Comparison of ENCODE assay signal across 22 cellular contexts in the genomic region with DNA sequence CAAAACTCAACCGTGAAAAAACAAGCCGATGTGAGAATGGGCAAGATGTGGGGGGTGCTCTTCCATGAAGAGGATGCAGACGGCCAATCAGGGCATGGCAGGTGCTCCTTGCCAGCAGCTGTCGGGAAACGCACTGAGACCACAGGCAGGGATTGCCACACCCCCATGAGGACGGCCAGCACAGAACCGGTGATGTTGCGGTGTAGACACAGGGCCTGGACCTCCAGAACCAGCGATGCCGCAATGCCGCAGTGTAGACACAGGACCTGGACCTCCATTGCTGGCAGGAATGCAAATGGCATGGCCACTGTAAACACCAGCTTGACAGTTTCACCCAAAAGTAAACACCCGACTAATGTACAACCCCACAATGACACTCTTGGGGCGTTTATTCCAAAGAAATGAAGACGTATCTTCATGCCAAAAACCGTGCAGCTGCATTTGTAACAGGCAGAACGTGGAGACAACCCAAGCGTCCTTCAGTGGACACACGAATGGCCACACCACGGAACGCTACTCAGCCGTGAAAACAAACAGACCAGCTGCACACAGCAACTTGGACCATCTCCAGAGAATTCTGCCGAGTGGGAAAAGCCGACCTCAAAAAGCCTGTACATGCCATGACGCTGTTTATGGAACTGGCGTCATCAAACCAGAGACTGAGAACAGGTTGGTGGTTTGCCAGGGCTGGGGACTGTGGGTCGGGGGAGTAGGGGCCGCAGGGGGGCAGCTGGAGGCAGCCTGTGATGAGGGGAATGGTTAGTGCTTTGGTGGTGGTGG.
DNase-seq lines count a peak whose midpoint lies in the region; ATAC-seq, FAIRE-seq and TF ChIP-seq lines count a peak whose summit lies in the region.
"Had no signal": no experiment of that assay in that cellular context is flagged by ENCODE, and none has a peak within 500 bp of the region (broad histone marks: within the 10 kb centered on the region; RNA-seq: fewer than 3 reads in every experiment).

No MANE protein-coding gene starts in this region.

- no peaks in the 10 kb centered on the region for H3K9me3 ChIP-seq in HepG2 (ENCODE audit: low read length)
- no peaks in the 10 kb centered on the region for H3K9me3 ChIP-seq in right lobe of liver
- H3K9me3 ChIP-seq in astrocyte (ENCODE audit: insufficient read depth, low read depth, low read length), result no peaks in the 10 kb centered on the region
- no peaks in the 10 kb centered on the region for H3K9me3 ChIP-seq in suprapubic skin
- H3K9me3 ChIP-seq in gastroesophageal sphincter, result no peaks in the 10 kb centered on the region
- H3K9me3 ChIP-seq: gastrocnemius medialis, Peyer's patch, stomach, uterus had no signal

- WGBS in HepG2 (ENCODE audit: low lambda C conversion rate), result 12% methylated on average over 24 of the region's 27 CpGs
- 52% methylated on average over 12 of the region's 27 CpGs for WGBS in right lobe of liver (ENCODE audit: insufficient coverage, low coverage, low lambda C conversion rate, missing lambda C conversion rate)
- 63% methylated on average over 27 of the region's 27 CpGs for WGBS in suprapubic skin
- 22 to 43% methylated on average over 9 to 14 of the region's 27 CpGs for WGBS in gastroesophageal sphincter (ENCODE audit: low coverage in 1 of 2), 2 donors

- intact Hi-C loops in HepG2 (cut with micrococcal nuclease; ENCODE audit: unreplicated experiment), result no loop called here
- intact Hi-C loops in right lobe of liver (cut with DNase I), result no loop called here

- no peak for TF ChIP-seq EP300 in HepG2 (IDR thresholded peaks at IDR 0.05; ENCODE audit: low read depth in 2 of 2, low read length in 2 of 2)
- no peak for TF ChIP-seq EP300 in HepG2 (CRISPR knock-in tag; IDR thresholded peaks at IDR 0.05; ENCODE audit: borderline replicate concordance)
- TF ChIP-seq EP300 in suprapubic skin (IDR thresholded peaks at IDR 0.05), result no peak
- no peak for TF ChIP-seq EP300 in gastroesophageal sphincter (IDR thresholded peaks at IDR 0.05)

- no peak overlapping the region for H3K27ac ChIP-seq in HepG2 (ENCODE audit: extremely low read length, insufficient read depth, low read length)
- no peak overlapping the region for H3K27ac ChIP-seq in right lobe of liver
- no peak overlapping the region for H3K27ac ChIP-seq in astrocyte (ENCODE audit: low read depth, low read length)
- no peak overlapping the region for H3K27ac ChIP-seq in suprapubic skin
- H3K27ac ChIP-seq in gastroesophageal sphincter, result no peak overlapping the region
- H3K27ac ChIP-seq: gastrocnemius medialis, Peyer's patch, stomach, uterus had no signal

- no peak overlapping the region for H3K4me2 ChIP-seq in HepG2 (ENCODE audit: low read depth, low read length)
- H3K4me2 ChIP-seq in astrocyte (ENCODE audit: low read length), result no peak overlapping the region

- TF ChIP-seq RAD21 in HepG2 (CRISPR knock-in tag; IDR thresholded peaks at IDR 0.05), result no peak

- H3K9ac ChIP-seq in HepG2 (ENCODE audit: insufficient read depth, low read depth, low read length) (no peak overlapping the region), astrocyte (ENCODE audit: low read length) (no peak overlapping the region)

- TF ChIP-seq CTCF in HepG2 (CRISPR knock-in tag; IDR thresholded peaks at IDR 0.05) (no peak), right lobe of liver (IDR thresholded peaks at IDR 0.05) (no peak), astrocyte (IDR thresholded peaks at IDR 0.05; ENCODE audit: insufficient read depth, low read depth, low read length) (no peak), fibroblast of villous mesenchyme (IDR thresholded peaks at IDR 0.05; ENCODE audit: insufficient read depth, low read depth, low read length) (no peak), suprapubic skin (IDR thresholded peaks at IDR 0.05) (no peak), gastroesophageal sphincter (IDR thresholded peaks at IDR 0.05) (no peak)

- no peaks in the 10 kb centered on the region for H3K36me3 Mint-ChIP-seq in astrocyte (ENCODE audit: low read depth, unreplicated experiment)
- H3K36me3 Mint-ChIP-seq: activated naive CD8-positive, alpha-beta T cell had no signal

- H3K4me3 ChIP-seq in HepG2 (replicated peaks in 1 of 3; ENCODE audit: insufficient read depth in 1 of 3, low read depth in 2 of 3, low read length in 3 of 3), result no peak overlapping the region
- H3K4me3 ChIP-seq in right lobe of liver, result no peak overlapping the region
- H3K4me3 ChIP-seq in astrocyte (ENCODE audit: insufficient read depth, low read depth, low read length), result no peak overlapping the region
- no peak overlapping the region for H3K4me3 ChIP-seq in fibroblast of villous mesenchyme (ENCODE audit: low read depth, low read length)
- no peak overlapping the region for H3K4me3 ChIP-seq in suprapubic skin
- H3K4me3 ChIP-seq in gastroesophageal sphincter, result no peak overlapping the region
- H3K4me3 ChIP-seq: gastrocnemius medialis, Peyer's patch, stomach, uterus had no signal

- in situ Hi-C loops in HepG2 (cut with HindIII; ENCODE audit: extremely low pct_ligation_motif_present, low pct_unique_long_range_greater_than_20kb), result no loop called here

- H4K20me1 ChIP-seq in HepG2 (ENCODE audit: insufficient read depth, low read length) (no peaks in the 10 kb centered on the region), astrocyte (ENCODE audit: insufficient read depth, low read length) (no peaks in the 10 kb centered on the region)

- DNase-seq in HepG2 (ENCODE audit: low spot score) (no peak), right lobe of liver (no peak), astrocyte (ENCODE audit: low read depth) (peak; percentile 47), fibroblast of villous mesenchyme (ENCODE audit: low read depth) (peak; percentile 83), suprapubic skin (ENCODE audit: low spot score in 2 of 2) (no peak), hippocampal formation (lab: John Stamatoyannopoulos, UW) (no peak)
- DNase-seq: activated CD4-positive, alpha-beta T cell treated with anti-CD3 and anti-CD28 coated beads, Interleukin-2, amount 50 U/mL, for 48 hours; activated T-cell treated with anti-CD3 and anti-CD28 coated beads, Interleukin-2, amount 50 U/mL, for 72 hours; central memory CD4-positive, alpha-beta T cell; gastrocnemius medialis; GDM1; GOT3; mammary epithelial cell; NCI-H2081; Peyer's patch; stomach; SW 1271; uterus had no signal

- H3K36me3 ChIP-seq in HepG2 (replicated peaks in 1 of 2; ENCODE audit: control insufficient read depth in 1 of 2, insufficient read depth in 2 of 2, low read length in 2 of 2), result no peaks in the 10 kb centered on the region
- H3K36me3 ChIP-seq in right lobe of liver, result no peaks in the 10 kb centered on the region
- no peaks in the 10 kb centered on the region for H3K36me3 ChIP-seq in astrocyte (ENCODE audit: insufficient read depth, low read length)
- H3K36me3 ChIP-seq in suprapubic skin, result no peaks in the 10 kb centered on the region
- H3K36me3 ChIP-seq in gastroesophageal sphincter, result no peaks in the 10 kb centered on the region
- H3K36me3 ChIP-seq: gastrocnemius medialis, Peyer's patch, stomach, uterus had no signal

- H3K27me3 ChIP-seq in HepG2 (ENCODE audit: control insufficient read depth in 1 of 2, insufficient read depth in 2 of 2, low read length in 2 of 2), result peaks cover 14 to 71% of the 10 kb centered on the region in 2 experiments
- H3K27me3 ChIP-seq in right lobe of liver, result no peaks in the 10 kb centered on the region
- no peaks in the 10 kb centered on the region for H3K27me3 ChIP-seq in astrocyte (ENCODE audit: insufficient read depth, low read length)
- peaks cover 31% of the 10 kb centered on the region for H3K27me3 ChIP-seq in suprapubic skin
- H3K27me3 ChIP-seq in gastroesophageal sphincter, result peaks cover 70% of the 10 kb centered on the region
- H3K27me3 ChIP-seq: Peyer's patch, uterus had no signal

- H3K27me3 Mint-ChIP-seq in astrocyte (ENCODE audit: low read depth, unreplicated experiment), result peaks cover 21% of the 10 kb centered on the region
- H3K27me3 Mint-ChIP-seq: activated naive CD8-positive, alpha-beta T cell had no signal

- H3K79me2 ChIP-seq in HepG2 (ENCODE audit: insufficient read depth, low read length) (no peaks in the 10 kb centered on the region), astrocyte (ENCODE audit: insufficient read depth, low read length) (no peaks in the 10 kb centered on the region)

- H3K4me3 Mint-ChIP-seq in astrocyte (ENCODE audit: unreplicated experiment), result no peak overlapping the region
- H3K4me3 Mint-ChIP-seq: activated naive CD8-positive, alpha-beta T cell; activated T-cell treated with anti-CD3 and anti-CD28 coated beads, Interleukin-2, amount 50 U/mL, for 72 hours had no signal

- TF ChIP-seq POLR2A in HepG2 (IDR thresholded peaks at IDR 0.05; ENCODE audit: insufficient read depth in 1 of 2, low read depth in 2 of 2, low read length in 2 of 2), result no peak
- TF ChIP-seq POLR2A in right lobe of liver (IDR thresholded peaks at IDR 0.05), result no peak
- TF ChIP-seq POLR2A in suprapubic skin (IDR thresholded peaks at IDR 0.05), result no peak
- TF ChIP-seq POLR2A in gastroesophageal sphincter (IDR thresholded peaks at IDR 0.05), result no peak

- ATAC-seq in HepG2 (no peak), right lobe of liver (no peak), HG03097 (IDR thresholded peaks at IDR 0.05; ENCODE audit: low FRiP score, unreplicated experiment) (no peak), gastroesophageal sphincter (no peak)
- ATAC-seq: activated T-cell treated with anti-CD3 and anti-CD28 coated beads, Interleukin-2, amount 50 U/mL, for 72 hours; gastrocnemius medialis had no signal

- H3K4me1 Mint-ChIP-seq in astrocyte (ENCODE audit: low read depth, unreplicated experiment), result peaks cover 13% of the 10 kb centered on the region

- no TSS peak for BruUV-seq in HepG2 (replicated peaks; lab: Mats Ljungman, UMichigan)

- FAIRE-seq in HepG2 (lab: Jason Lieb, UNC) (no peak), astrocyte (lab: Jason Lieb, UNC) (no peak)
- FAIRE-seq: GM12891 had no signal

- no peak overlapping the region for H3K27ac Mint-ChIP-seq in astrocyte (ENCODE audit: unreplicated experiment)
- H3K27ac Mint-ChIP-seq: activated naive CD8-positive, alpha-beta T cell; activated T-cell treated with anti-CD3 and anti-CD28 coated beads, Interleukin-2, amount 50 U/mL, for 72 hours had no signal

- H2AFZ ChIP-seq in HepG2 (ENCODE audit: low read length), result no peak overlapping the region
- no peak overlapping the region for H2AFZ ChIP-seq in astrocyte (ENCODE audit: low read depth, low read length)

- H3K9me3 Mint-ChIP-seq in astrocyte (ENCODE audit: unreplicated experiment), result no peaks in the 10 kb centered on the region
- H3K9me3 Mint-ChIP-seq: activated T-cell treated with anti-CD3 and anti-CD28 coated beads, Interleukin-2, amount 50 U/mL, for 72 hours had no signal

- POLR2A ChIA-PET in HepG2 (lab: Yijun Ruan, JAX), result no interaction called here

- peaks cover 29% of the 10 kb centered on the region for H3K4me1 ChIP-seq in HepG2 (ENCODE audit: insufficient read depth, low read length)
- H3K4me1 ChIP-seq in right lobe of liver, result no peaks in the 10 kb centered on the region
- H3K4me1 ChIP-seq in astrocyte (ENCODE audit: insufficient read depth, low read length), result peaks cover 6% of the 10 kb centered on the region
- H3K4me1 ChIP-seq in suprapubic skin, result peaks cover 3% of the 10 kb centered on the region
- peaks cover 0 to 4% (median 0%) of the 10 kb centered on the region in 3 donors for H3K4me1 ChIP-seq in gastroesophageal sphincter
- H3K4me1 ChIP-seq: gastrocnemius medialis, Peyer's patch, stomach had no signal

- CTCF ChIA-PET in HepG2 (lab: Yijun Ruan, JAX; ENCODE audit: low intra/inter-chr PET ratio, low total read pairs), result no interaction called here

TF ChIP-seq in HepG2, 621 proteins besides CTCF, POLR2A, EP300 and RAD21 (continues in another document):
- no peak for TF ChIP-seq TBX2 (CRISPR knock-in tag; IDR thresholded peaks at IDR 0.05; ENCODE audit: borderline replicate concordance)

Comparison
In these comparisons a context has a peak if more than half of its experiments do, and no peak if none do; other contexts are left out.
1. DNase-seq: peak in astrocyte (single experiment) and fibroblast of villous mesenchyme (single experiment); none in HepG2 (single experiment), right lobe of liver (0 of 3), suprapubic skin (0 of 2) and hippocampal formation (0 of 2).